Comparison of ENCODE assay signal across 22 cellular contexts in the genomic region with DNA sequence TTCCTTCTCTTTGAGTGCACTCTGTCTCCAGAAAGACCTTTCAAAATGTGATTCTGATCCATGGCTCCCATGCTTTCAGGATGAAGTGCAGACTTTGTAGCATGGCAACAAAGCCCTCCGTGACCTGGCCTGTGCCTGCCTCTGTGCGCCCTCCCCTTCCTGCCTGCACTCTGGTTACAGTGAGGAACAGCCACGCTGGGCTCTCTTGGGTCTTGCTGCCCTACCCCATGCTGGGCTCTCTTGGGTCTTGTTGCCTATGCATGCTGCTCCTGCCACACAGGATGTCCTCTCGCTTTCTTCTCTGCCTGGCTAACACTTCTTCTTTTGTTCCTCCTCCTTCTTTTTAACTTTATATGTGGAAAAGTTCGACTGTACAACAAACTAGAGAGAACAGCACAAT. TPM values are rescaled to one million over a fixed set of nuclear protein-coding genes. Genes with fewer than 3 reads are reported as not detected.
A peak's percentile ranks its signal among the peaks of the same experiment; 100 is the strongest.
DNase-seq lines count a peak whose midpoint lies in the region; ATAC-seq and TF ChIP-seq lines count a peak whose summit lies in the region.
"Had no signal": no experiment of that assay in that cellular context is flagged by ENCODE, and none has a peak within 500 bp of the region (broad histone marks: within the 10 kb centered on the region; RNA-seq: fewer than 3 reads in every experiment).

No MANE protein-coding gene starts in this region.

- H2BK20ac ChIP-seq in IMR-90 (ENCODE audit: low read depth, low read length) = peak overlapping the region; percentile 93

- in situ Hi-C loops in IMR-90 (cut with MboI; ENCODE audit: low sequenced_read_pairs) = no loop called here

- no peak for DNase-seq in IMR-90
- no peak for DNase-seq in colonic mucosa
- no peak for DNase-seq in nephron progenitor cell
- no peak for DNase-seq in thoracic aorta (ENCODE audit: low spot score)
- DNase-seq in NCI-H748 treated with DMSO at 0.1 percent for 48 hours (lab: John Stamatoyannopoulos, UW) = no peak
- DNase-seq in NOMO-1 treated with dmso at 0.1 percent for 144 hours (lab: John Stamatoyannopoulos, UW; ENCODE audit: unreplicated experiment) = no peak
- DNase-seq: activated CD4-positive, CD25-positive, alpha-beta regulatory T cell; activated effector memory CD4-positive, alpha-beta T cell treated with Interleukin-2 at 50 U/mL for 16 hours; body of pancreas; DND-41; effector CD4-positive, alpha-beta T cell; foreskin fibroblast; immature natural killer cell; NCI-H2081; NCI-H526; stimulated activated CD4-positive, alpha-beta T cell treated with anti-CD3 and anti-CD28 coated beads, Interleukin-2, amount 100 ng/mL, for 24 hours; stimulated activated CD8-positive, alpha-beta memory T cell treated with anti-CD3 and anti-CD28 coated beads, Interleukin-4, amount 100 ng/mL, for 48 hours; T-helper 1 cell had no signal

- H3K4me1 ChIP-seq in IMR-90 (ENCODE audit: control insufficient read depth, insufficient read depth, low read length) = peaks cover 34% of the 10 kb centered on the region
- H3K4me1 ChIP-seq in colonic mucosa = no peaks in the 10 kb centered on the region
- peaks cover 80 to 98% of the 10 kb centered on the region in 2 donors for H3K4me1 ChIP-seq in thoracic aorta (ENCODE audit: control insufficient read depth in 1 of 2, low read depth in 2 of 2)
- H3K4me1 ChIP-seq: body of pancreas had no signal

- dilution Hi-C loops in IMR-90 (cut with HindIII; ENCODE audit: low sequenced_read_pairs, unreplicated experiment) = no loop called here

- TF ChIP-seq CTCF in IMR-90 (conservative IDR thresholded peaks at IDR 0.05; ENCODE audit: low read depth, low read length) = no peak
- no peak for TF ChIP-seq CTCF in colonic mucosa (IDR thresholded peaks at IDR 0.05)
- no peak for TF ChIP-seq CTCF in nephron progenitor cell (IDR thresholded peaks at IDR 0.05)
- TF ChIP-seq CTCF in thoracic aorta (IDR thresholded peaks at IDR 0.05) = no peak

- H3K27me3 Mint-ChIP-seq in nephron progenitor cell (ENCODE audit: low read depth, poor library complexity) = no peaks in the 10 kb centered on the region

- peak overlapping the region; percentile 87 for H3K9ac ChIP-seq in IMR-90 (ENCODE audit: low read depth, low read length)
- peak overlapping the region in 1 of 2 donors; percentile 38 for H3K9ac ChIP-seq in colonic mucosa (ENCODE audit: low read depth in 2 of 2, low read length in 2 of 2)
- H3K9ac ChIP-seq: BLaER1 treated with 17β-estradiol and CSF1 and Interleukin-3, amounts not matched to agents 10 nM and 100 nM had no signal

- H3K36me3 ChIP-seq in IMR-90 (ENCODE audit: control insufficient read depth, insufficient read depth, low read length) (peaks cover 17% of the 10 kb centered on the region), colonic mucosa (no peaks in the 10 kb centered on the region), thoracic aorta (peaks cover 32% of the 10 kb centered on the region)
- H3K36me3 ChIP-seq: BLaER1 treated with 17β-estradiol and CSF1 and Interleukin-3, amounts not matched to agents 10 nM and 100 nM had no signal

- peak overlapping the region; percentile 65 for H3K23ac ChIP-seq in IMR-90 (ENCODE audit: low read depth, low read length)

- H3K27me3 ChIP-seq in IMR-90 (ENCODE audit: control insufficient read depth, insufficient read depth, low read length) = no peaks in the 10 kb centered on the region
- H3K27me3 ChIP-seq in colonic mucosa = no peaks in the 10 kb centered on the region
- no peaks in the 10 kb centered on the region for H3K27me3 ChIP-seq in thoracic aorta (replicated peaks; ENCODE audit: insufficient read depth)
- H3K27me3 ChIP-seq: BLaER1 treated with 17β-estradiol and CSF1 and Interleukin-3, amounts not matched to agents 10 nM and 100 nM; body of pancreas had no signal

- no peak for TF ChIP-seq RAD21 in IMR-90 (IDR thresholded peaks at IDR 0.05; ENCODE audit: low read length)

- peaks cover 5% of the 10 kb centered on the region; the same call in 1 of the 2 replicates for H4K20me1 ChIP-seq in IMR-90 (ENCODE audit: insufficient read depth, low read length)
- H4K20me1 ChIP-seq: BLaER1 treated with 17β-estradiol and CSF1 and Interleukin-3, amounts not matched to agents 10 nM and 100 nM had no signal

- H3K27ac ChIP-seq in IMR-90 (ENCODE audit: insufficient read depth, low read length) = peak overlapping the region; percentile 97
- H3K27ac ChIP-seq in colonic mucosa = peak overlapping the region; percentile 71
- H3K27ac ChIP-seq in thoracic aorta = peak overlapping the region; percentile 97 to 99
- H3K27ac ChIP-seq: BLaER1 treated with 17β-estradiol and CSF1 and Interleukin-3, amounts not matched to agents 10 nM and 100 nM had no signal

- H3K36me3 Mint-ChIP-seq in nephron progenitor cell (ENCODE audit: low read depth) = peaks cover 24% of the 10 kb centered on the region
- H3K36me3 Mint-ChIP-seq: immature natural killer cell had no signal

- peak overlapping the region; percentile 98 for H2BK120ac ChIP-seq in IMR-90 (ENCODE audit: low read depth, low read length)

- H3K9me3 Mint-ChIP-seq in nephron progenitor cell = peaks cover 11% of the 10 kb centered on the region
- H3K9me3 Mint-ChIP-seq: immature natural killer cell had no signal

- peak overlapping the region; percentile 99 for H4K91ac ChIP-seq in IMR-90 (ENCODE audit: insufficient read depth, low read depth, low read length)

- H3K9me3 ChIP-seq in IMR-90 (ENCODE audit: control insufficient read depth, insufficient read depth, low read length) (no peaks in the 10 kb centered on the region), colonic mucosa (no peaks in the 10 kb centered on the region), thoracic aorta (no peaks in the 10 kb centered on the region)
- H3K9me3 ChIP-seq: body of pancreas had no signal

- 89% methylated on average over 3 of the region's 5 CpGs; no CpG with 5 or more reads in 1 of the 2 experiments for WGBS in IMR-90 (ENCODE audit: extremely low coverage in 2 of 2, insufficient read length in 1 of 2), 2 experiments

- H3K18ac ChIP-seq in IMR-90 (ENCODE audit: low read depth, low read length) = peak overlapping the region; percentile 88

- no peak overlapping the region for H2AFZ ChIP-seq in IMR-90 (replicated peaks; ENCODE audit: low read length, poor library complexity)

- no peak for TF ChIP-seq POLR2A in IMR-90 (IDR thresholded peaks at IDR 0.05; ENCODE audit: low read depth, low read length)

- peak overlapping the region; percentile 95 for H2AK5ac ChIP-seq in IMR-90 (ENCODE audit: low read depth, low read length)

- intact Hi-C loops in IMR-90 (cut with micrococcal nuclease) (no loop called here), colonic mucosa (cut with DNase I) (no loop called here)

- H3K4me1 Mint-ChIP-seq in nephron progenitor cell = peaks cover 82% of the 10 kb centered on the region
- H3K4me1 Mint-ChIP-seq: immature natural killer cell had no signal

- peak overlapping the region; percentile 1 for H3K27ac Mint-ChIP-seq in nephron progenitor cell

- peak overlapping the region; percentile 96; the same call in 1 of the 2 replicates for H3K56ac ChIP-seq in IMR-90 (ENCODE audit: extremely low read depth, insufficient read depth, low read length)

- H2BK15ac ChIP-seq in IMR-90 (ENCODE audit: low read depth, low read length) = peak overlapping the region; percentile 89

- H3K4me3 ChIP-seq in IMR-90 (ENCODE audit: insufficient read depth, low read depth, low read length) (no peak overlapping the region), colonic mucosa (no peak overlapping the region), thoracic aorta (peak overlapping the region; percentile 44)
- H3K4me3 ChIP-seq: BLaER1 treated with 17β-estradiol and CSF1 and Interleukin-3, amounts not matched to agents 10 nM and 100 nM; body of pancreas had no signal

- H3K4ac ChIP-seq in IMR-90 (ENCODE audit: low read depth, low read length) = peak overlapping the region; percentile 90

- H3K9me1 ChIP-seq in IMR-90 (ENCODE audit: insufficient read depth, low read length) = peaks cover 43% of the 10 kb centered on the region

- CTCF ChIA-PET in IMR-90 (lab: Yijun Ruan, JAX) = no interaction called here

- POLR2A ChIA-PET in IMR-90 (lab: Charles Lee; ENCODE audit: unreplicated experiment) = interaction anchor here (1.3 kb wide), 1 partner anchor 28 kb away, joined by 5 read pairs; a partner anchor contains a TSS

- H2BK5ac ChIP-seq in IMR-90 (ENCODE audit: low read depth, low read length, poor library complexity, severe bottlenecking) = peak overlapping the region; percentile 92

- peak overlapping the region; percentile 68 for H2AK9ac ChIP-seq in IMR-90 (replicated peaks; ENCODE audit: low read depth, low read length, poor library complexity)

- no TSS peak for BruUV-seq in IMR-90 (replicated peaks; lab: Mats Ljungman, UMichigan)

- ATAC-seq in IMR-90 (ENCODE audit: low read depth) (no peak), thoracic aorta (ENCODE audit: insufficient number of reproducible peaks, low FRiP score, low read depth) (no peak), GM19035 (IDR thresholded peaks at IDR 0.05; ENCODE audit: unreplicated experiment) (no peak), HG02798 (IDR thresholded peaks at IDR 0.05; ENCODE audit: poor library complexity, unreplicated experiment) (no peak)

- peak overlapping the region; percentile 80 to 95 for H4K8ac ChIP-seq in IMR-90 (ENCODE audit: low read depth in 2 of 2, low read length in 2 of 2)

- peak overlapping the region; percentile 89 for H3K14ac ChIP-seq in IMR-90 (replicated peaks; ENCODE audit: low read depth, low read length)

- H3K79me1 ChIP-seq in IMR-90 (ENCODE audit: low read depth in 1 of 2, low read length in 2 of 2) = peaks cover 47 to 65% of the 10 kb centered on the region in 2 experiments

- H3K4me2 ChIP-seq in IMR-90 (ENCODE audit: low read depth, low read length) = no peak overlapping the region

- peak overlapping the region; percentile 78 for H4K5ac ChIP-seq in IMR-90 (ENCODE audit: low read depth, low read length)

- peak overlapping the region; percentile 26 for H3K4me3 Mint-ChIP-seq in nephron progenitor cell
- H3K4me3 Mint-ChIP-seq: immature natural killer cell had no signal

RNA-seq across cellular contexts. Expression of a gene that starts 28.0 kb away (rescaled TPM):
- total RNA-seq in IMR-90 (2012; rRNA removed) (44.4 and 53.2 TPM in 2 replicates), colonic mucosa (10 to 100 TPM in 1 of 2 donors, 1 to 10 TPM in 1; 7.6 to 64.5 TPM), thoracic aorta (100 to 1,000 TPM; 638 to 761 TPM)
- 48.6 and 51.7 TPM in 2 replicates for polyA plus RNA-seq in IMR-90 (2012; rRNA removed)
- polyA plus RNA-seq in IMR-90 (2012; cell fraction: cytosol; rRNA removed) = 25.9 and 44.1 TPM in 2 replicates
- polyA plus RNA-seq in IMR-90 (2012; cell fraction: nucleus; rRNA removed; ENCODE audit: low replicate concordance) = 52.3 and 60.1 TPM in 2 replicates
- total RNA-seq: mononuclear cell had no signal
- polyA plus RNA-seq: immature natural killer cell had no signal

RNA-seq across cellular contexts. Expression of a gene that starts 29.6 kb away (rescaled TPM):
- total RNA-seq in IMR-90 (2012; rRNA removed) (10.0 and 11.1 TPM in 2 replicates), colonic mucosa (1 to 10 TPM; 2.0 to 3.9 TPM), thoracic aorta (100 to 1,000 TPM in 1 of 2 donors, 10 to 100 TPM in 1; 38.9 to 115 TPM)
- polyA plus RNA-seq in IMR-90 (2012; rRNA removed) = 34.8 and 47.8 TPM in 2 replicates
- 29.9 and 53.0 TPM in 2 replicates for polyA plus RNA-seq in IMR-90 (2012; cell fraction: cytosol; rRNA removed)
- polyA plus RNA-seq in IMR-90 (2012; cell fraction: nucleus; rRNA removed; ENCODE audit: low replicate concordance) = 15.0 and 28.3 TPM in 2 replicates

RNA-seq across cellular contexts. Expression of a gene that starts 37.0 kb away (rescaled TPM):
- total RNA-seq in IMR-90 (2012; rRNA removed) (87.3 and 114 TPM in 2 replicates), colonic mucosa (10 to 100 TPM; 63.4 to 84.7 TPM), thoracic aorta (10 to 100 TPM; 29.6 to 44.7 TPM)
- polyA plus RNA-seq in IMR-90 (2012; rRNA removed) = 66.4 and 80.4 TPM in 2 replicates
- polyA plus RNA-seq in IMR-90 (2012; cell fraction: cytosol; rRNA removed) = 12.3 and 24.1 TPM in 2 replicates
- 11.6 and 52.0 TPM in 2 replicates for polyA plus RNA-seq in IMR-90 (2012; cell fraction: nucleus; rRNA removed; ENCODE audit: low replicate concordance)

Comparison
In these comparisons a context has a peak if more than half of its experiments do, and no peak if none do; other contexts are left out.
1. RNA of a gene that starts 28.0 kb away (total RNA-seq): 638 to 761 TPM in thoracic aorta; 7.6 to 64.5 TPM in colonic mucosa and 44.4 to 53.2 TPM in IMR-90; every median in the first group is over 4 times any median in the second.
2. Peak in every context shown above with its lines, with median percentiles within 50 percentile points of each other: H3K27ac ChIP-seq.